Comparison of ENCODE assay signal across 17 cellular contexts in the genomic region with DNA sequence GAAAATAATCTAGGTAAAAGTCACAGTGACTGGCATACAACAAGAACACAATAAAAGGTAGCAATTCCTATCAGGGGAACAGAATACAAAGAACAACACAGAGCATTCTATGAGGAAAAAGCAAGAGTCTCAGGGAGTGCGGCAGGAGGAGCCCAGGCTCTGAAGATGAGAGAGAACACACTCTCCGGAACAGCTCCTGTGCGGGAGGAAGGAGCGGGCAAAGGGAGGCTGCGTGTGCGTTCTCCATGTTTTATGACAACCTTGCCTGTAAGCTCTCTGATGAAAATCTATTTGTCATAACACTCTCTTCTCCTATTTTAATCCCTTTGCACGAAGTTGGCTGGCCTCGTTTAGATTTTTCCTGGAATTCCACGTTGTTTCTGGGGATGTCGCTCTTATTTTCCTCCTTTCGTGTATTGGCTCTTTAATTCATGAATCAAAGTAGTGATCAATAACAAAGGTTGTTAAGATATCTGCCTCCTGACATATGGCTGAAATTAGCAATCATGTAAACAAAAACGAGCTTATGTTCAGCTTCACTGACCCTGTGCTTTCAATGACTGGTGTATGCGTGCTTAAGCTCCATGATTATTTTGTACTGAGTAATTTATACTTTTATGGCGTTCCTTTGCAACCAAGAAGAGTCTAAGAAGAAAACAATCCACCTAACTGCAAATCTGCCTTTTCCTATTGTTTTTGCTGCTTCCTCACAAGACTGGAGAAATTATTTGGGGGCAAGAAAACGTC.
DNase-seq lines count a peak whose midpoint lies in the region; ATAC-seq and TF ChIP-seq lines count a peak whose summit lies in the region.
"Had no signal": no experiment of that assay in that cellular context is flagged by ENCODE, and none has a peak within 500 bp of the region (broad histone marks: within the 10 kb centered on the region; RNA-seq: fewer than 3 reads in every experiment).

No MANE protein-coding gene starts in this region.

- H3K4me1 Mint-ChIP-seq in activated CD4-positive, alpha-beta T cell treated with anti-CD3 and anti-CD28 coated beads for 36 hours = no peaks in the 10 kb centered on the region
- no peaks in the 10 kb centered on the region for H3K4me1 Mint-ChIP-seq in MCF 10A (ENCODE audit: insufficient read depth, unreplicated experiment)

- TF ChIP-seq CTCF in brain microvascular endothelial cell (IDR thresholded peaks at IDR 0.05; ENCODE audit: low read depth, low read length, missing control alignments) (no peak), MCF 10A (IDR thresholded peaks at IDR 0.05; ENCODE audit: unreplicated experiment) (no peak)

- no peak overlapping the region for H3K4me3 Mint-ChIP-seq in activated CD4-positive, alpha-beta T cell treated with anti-CD3 and anti-CD28 coated beads for 36 hours
- H3K4me3 Mint-ChIP-seq in MCF 10A (ENCODE audit: unreplicated experiment) = no peak overlapping the region

- H2AK5ac ChIP-seq in mesenchymal stem cell (ENCODE audit: low read length, severe bottlenecking) = no peak overlapping the region

- no peak overlapping the region for H3K18ac ChIP-seq in mesenchymal stem cell (ENCODE audit: low read depth in 1 of 2, low read length in 2 of 2)

- no peaks in the 10 kb centered on the region for H3K36me3 Mint-ChIP-seq in activated CD4-positive, alpha-beta T cell treated with anti-CD3 and anti-CD28 coated beads for 36 hours (ENCODE audit: low read depth)
- H3K36me3 Mint-ChIP-seq in MCF 10A (ENCODE audit: insufficient read depth, unreplicated experiment) = peaks cover 10% of the 10 kb centered on the region

- H3K79me1 ChIP-seq in mesenchymal stem cell (replicated peaks; ENCODE audit: low read length, poor library complexity, severe bottlenecking) = peaks cover 29% of the 10 kb centered on the region

- 90% methylated on average over 13 of the region's 15 CpGs for WGBS in mesenchymal stem cell

- CTCF ChIA-PET in activated CD4-positive, alpha-beta T cell treated with anti-CD3 and anti-CD28 coated beads for 36 hours (lab: Charles Lee) = interaction anchor here (1.3 kb wide), 1 partner anchor 363 kb away, joined by 3 read pairs; no protein-coding TSS in a partner anchor
- CTCF ChIA-PET in MCF 10A (lab: Yijun Ruan, JAX) = interaction anchor here (0.6 to 1.0 kb wide), 4 partner anchors 12 to 306 kb away, joined by 3 to 4 read pairs (median 4); no protein-coding TSS in a partner anchor

- H2BK15ac ChIP-seq in mesenchymal stem cell (ENCODE audit: low read depth, poor library complexity, severe bottlenecking) = no peak overlapping the region

- no peak overlapping the region for H3K4ac ChIP-seq in mesenchymal stem cell (ENCODE audit: low read depth in 1 of 2, low read length in 2 of 2)

- H4K91ac ChIP-seq in mesenchymal stem cell (ENCODE audit: low read length) = no peak overlapping the region

- H3K27ac ChIP-seq in mesenchymal stem cell (ENCODE audit: low read length, poor library complexity, severe bottlenecking) (no peak overlapping the region), brain microvascular endothelial cell (no peak overlapping the region)
- H3K27ac ChIP-seq: KMS-11 had no signal

- H3K27ac Mint-ChIP-seq in activated CD4-positive, alpha-beta T cell treated with anti-CD3 and anti-CD28 coated beads for 36 hours = no peak overlapping the region
- H3K27ac Mint-ChIP-seq in MCF 10A (ENCODE audit: low read depth, unreplicated experiment) = no peak overlapping the region

- H2AFZ ChIP-seq in mesenchymal stem cell (ENCODE audit: low read depth, low read length) = no peak overlapping the region

- peak; percentile 37 for DNase-seq in D341Med (ENCODE audit: low spot score)
- DNase-seq in adipocyte (ENCODE audit: low read depth) = peak; percentile 31
- peak; percentile 38 for DNase-seq in mesenchymal stem cell
- no peak for DNase-seq in activated CD4-positive, alpha-beta T cell treated with anti-CD3 and anti-CD28 coated beads for 36 hours
- DNase-seq in brain microvascular endothelial cell = no peak
- DNase-seq in MCF 10A (ENCODE audit: unreplicated experiment) = no peak
- DNase-seq in NCI-H526 (lab: John Stamatoyannopoulos, UW) = no peak
- DNase-seq: C1 segment of cervical spinal cord; DMS 273 treated with DMSO at 0.1 percent for 48 hours; MG63; NCI-H1092; NCI-H2081 treated with DMSO at 0.1 percent for 48 hours; NCI-H226; NCI-H526 treated with DMSO at 0.1 percent for 48 hours; NK-92 treated with Interleukin-12 subunit alpha and Interleukin-12 subunit beta, amount 100 ng/mL, for 24 hours; SHP77 had no signal

- no peak overlapping the region for H3K4me2 ChIP-seq in mesenchymal stem cell (ENCODE audit: low read length, poor library complexity, severe bottlenecking)
- H3K4me2 ChIP-seq: KMS-11 had no signal

- no peak overlapping the region for H2BK12ac ChIP-seq in mesenchymal stem cell (ENCODE audit: low read length in 2 of 2)

- POLR2A ChIA-PET in activated CD4-positive, alpha-beta T cell treated with anti-CD3 and anti-CD28 coated beads for 36 hours (lab: Charles Lee) = no interaction called here
- POLR2A ChIA-PET in MCF 10A (lab: Yijun Ruan, JAX) = no interaction called here

- H3K9me3 Mint-ChIP-seq in activated CD4-positive, alpha-beta T cell treated with anti-CD3 and anti-CD28 coated beads for 36 hours (ENCODE audit: low read depth) = no peaks in the 10 kb centered on the region
- no peaks in the 10 kb centered on the region for H3K9me3 Mint-ChIP-seq in MCF 10A (ENCODE audit: unreplicated experiment)

- no TSS peak for BruUV-seq in MCF 10A (replicated peaks; lab: Mats Ljungman, UMichigan)

- H2BK120ac ChIP-seq in mesenchymal stem cell (ENCODE audit: low read depth, low read length) = no peak overlapping the region

- no peak overlapping the region for H3K14ac ChIP-seq in mesenchymal stem cell (ENCODE audit: low read length in 2 of 2)

- no peaks in the 10 kb centered on the region for H3K36me3 ChIP-seq in adipocyte (ENCODE audit: control insufficient read depth, insufficient read depth, low read length, severe bottlenecking)
- H3K36me3 ChIP-seq in mesenchymal stem cell (ENCODE audit: control insufficient read depth in 1 of 2, insufficient read depth in 2 of 2, low read depth in 1 of 2, low read length in 2 of 2) = peaks cover 0 to 3% of the 10 kb centered on the region in 2 experiments
- peaks cover 2% of the 10 kb centered on the region for H3K36me3 ChIP-seq in brain microvascular endothelial cell (replicated peaks)

- in situ Hi-C loops in brain microvascular endothelial cell (cut with HindIII; ENCODE audit: low pct_ligation_motif_present, low sequenced_read_pairs) = no loop called here

- peaks cover 12% of the 10 kb centered on the region for H3K27me3 Mint-ChIP-seq in activated CD4-positive, alpha-beta T cell treated with anti-CD3 and anti-CD28 coated beads for 36 hours
- H3K27me3 Mint-ChIP-seq in MCF 10A (ENCODE audit: insufficient read depth, unreplicated experiment) = no peaks in the 10 kb centered on the region

- H2BK5ac ChIP-seq in mesenchymal stem cell (ENCODE audit: low read depth, low read length, poor library complexity, severe bottlenecking) = no peak overlapping the region

- no peak overlapping the region for H3K9ac ChIP-seq in adipocyte (ENCODE audit: low read length)
- H3K9ac ChIP-seq in mesenchymal stem cell (ENCODE audit: low read length) = peak overlapping the region; percentile 11
- H3K9ac ChIP-seq: KMS-11 had no signal

- intact Hi-C loops in activated CD4-positive, alpha-beta T cell treated with anti-CD3 and anti-CD28 coated beads for 36 hours (cut with DNase I, micrococcal nuclease) = no loop called here
- intact Hi-C loops in MCF 10A (cut with micrococcal nuclease) = no loop called here

- H3K27me3 ChIP-seq in adipocyte (replicated peaks; ENCODE audit: control insufficient read depth, insufficient read depth, low read length) (no peaks in the 10 kb centered on the region), mesenchymal stem cell (ENCODE audit: control insufficient read depth in 1 of 2, insufficient read depth in 1 of 2, low read length in 2 of 2) (no peaks in the 10 kb centered on the region), brain microvascular endothelial cell (replicated peaks) (no peaks in the 10 kb centered on the region)
- H3K27me3 ChIP-seq: MG63 had no signal

- H3K23ac ChIP-seq in mesenchymal stem cell (ENCODE audit: low read length in 2 of 2) = no peak overlapping the region

- H4K8ac ChIP-seq in mesenchymal stem cell (ENCODE audit: low read length) = no peak overlapping the region

- peaks cover 4% of the 10 kb centered on the region for H3K4me1 ChIP-seq in adipocyte (ENCODE audit: control insufficient read depth, insufficient read depth, low read length)
- H3K4me1 ChIP-seq in mesenchymal stem cell (ENCODE audit: control insufficient read depth, insufficient read depth, low read depth, low read length) = peaks cover 7% of the 10 kb centered on the region

- H3K4me3 ChIP-seq in adipocyte (ENCODE audit: low read length) (no peak overlapping the region), mesenchymal stem cell (ENCODE audit: insufficient read depth in 1 of 2, low read depth in 1 of 2, low read length in 2 of 2) (no peak overlapping the region), brain microvascular endothelial cell (ENCODE audit: low read depth, low read length) (no peak overlapping the region)
- H3K4me3 ChIP-seq: MG63 had no signal

- no peak for ATAC-seq in activated CD4-positive, alpha-beta T cell treated with anti-CD3 and anti-CD28 coated beads for 36 hours

- no peaks in the 10 kb centered on the region for H3K9me3 ChIP-seq in adipocyte (ENCODE audit: control insufficient read depth, low read length)
- H3K9me3 ChIP-seq in mesenchymal stem cell (ENCODE audit: control insufficient read depth, low read length) = no peaks in the 10 kb centered on the region
- H3K9me3 ChIP-seq: MG63 had no signal

Comparison
In these comparisons a context has a peak if more than half of its experiments do, and no peak if none do; other contexts are left out.
1. DNase-seq: peak in D341Med (single experiment), adipocyte (single experiment) and mesenchymal stem cell (single experiment); none in activated CD4-positive, alpha-beta T cell treated with anti-CD3 and anti-CD28 coated beads for 36 hours (single experiment), brain microvascular endothelial cell (single experiment), MCF 10A (single experiment) and NCI-H526 (0 of 2).